In the genomic region with DNA sequence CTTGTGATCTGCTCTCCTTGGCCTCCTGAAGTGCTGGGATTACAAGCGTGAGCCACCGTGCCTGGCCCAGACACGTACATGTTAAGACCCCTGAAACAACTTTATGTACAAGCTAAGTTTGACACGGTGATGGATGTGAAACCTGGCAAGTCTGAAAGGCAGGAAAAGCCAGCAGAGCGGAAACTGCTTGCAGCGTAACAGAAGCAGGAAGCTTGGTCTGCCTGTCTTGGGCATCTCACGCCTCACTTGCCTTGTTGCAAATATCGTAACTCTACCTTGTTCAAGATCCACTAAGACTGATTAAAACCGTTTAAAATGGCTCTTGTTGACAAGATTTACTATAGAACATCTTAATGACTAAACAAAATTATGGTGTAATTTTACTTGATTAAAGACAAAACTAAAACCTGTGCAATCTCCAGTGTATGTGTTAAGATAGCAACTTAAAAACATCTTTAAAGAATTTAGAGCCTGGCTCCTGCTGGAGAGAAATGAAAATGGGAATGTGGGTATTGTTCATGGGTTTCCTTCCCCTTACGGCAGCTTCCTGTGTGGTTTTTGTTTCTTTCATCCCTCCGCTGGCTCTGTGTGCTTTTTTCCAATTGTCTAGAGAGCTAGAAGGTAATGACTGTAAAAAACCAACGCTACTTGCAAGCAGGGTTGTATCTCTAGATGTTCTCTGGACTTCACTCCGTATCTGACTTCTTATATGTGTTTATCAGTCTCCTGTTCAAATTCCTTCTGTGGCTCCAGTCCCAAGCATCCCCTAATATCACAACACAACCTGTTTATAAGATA, we compare ENCODE assay signal across 1 cellular context.
TF ChIP-seq lines count a peak whose summit lies in the region.

No MANE protein-coding gene starts in this region.

TF ChIP-seq in H1, 55 proteins besides CTCF, POLR2A, EP300 and RAD21:
- TF ChIP-seq, protein P1, sequence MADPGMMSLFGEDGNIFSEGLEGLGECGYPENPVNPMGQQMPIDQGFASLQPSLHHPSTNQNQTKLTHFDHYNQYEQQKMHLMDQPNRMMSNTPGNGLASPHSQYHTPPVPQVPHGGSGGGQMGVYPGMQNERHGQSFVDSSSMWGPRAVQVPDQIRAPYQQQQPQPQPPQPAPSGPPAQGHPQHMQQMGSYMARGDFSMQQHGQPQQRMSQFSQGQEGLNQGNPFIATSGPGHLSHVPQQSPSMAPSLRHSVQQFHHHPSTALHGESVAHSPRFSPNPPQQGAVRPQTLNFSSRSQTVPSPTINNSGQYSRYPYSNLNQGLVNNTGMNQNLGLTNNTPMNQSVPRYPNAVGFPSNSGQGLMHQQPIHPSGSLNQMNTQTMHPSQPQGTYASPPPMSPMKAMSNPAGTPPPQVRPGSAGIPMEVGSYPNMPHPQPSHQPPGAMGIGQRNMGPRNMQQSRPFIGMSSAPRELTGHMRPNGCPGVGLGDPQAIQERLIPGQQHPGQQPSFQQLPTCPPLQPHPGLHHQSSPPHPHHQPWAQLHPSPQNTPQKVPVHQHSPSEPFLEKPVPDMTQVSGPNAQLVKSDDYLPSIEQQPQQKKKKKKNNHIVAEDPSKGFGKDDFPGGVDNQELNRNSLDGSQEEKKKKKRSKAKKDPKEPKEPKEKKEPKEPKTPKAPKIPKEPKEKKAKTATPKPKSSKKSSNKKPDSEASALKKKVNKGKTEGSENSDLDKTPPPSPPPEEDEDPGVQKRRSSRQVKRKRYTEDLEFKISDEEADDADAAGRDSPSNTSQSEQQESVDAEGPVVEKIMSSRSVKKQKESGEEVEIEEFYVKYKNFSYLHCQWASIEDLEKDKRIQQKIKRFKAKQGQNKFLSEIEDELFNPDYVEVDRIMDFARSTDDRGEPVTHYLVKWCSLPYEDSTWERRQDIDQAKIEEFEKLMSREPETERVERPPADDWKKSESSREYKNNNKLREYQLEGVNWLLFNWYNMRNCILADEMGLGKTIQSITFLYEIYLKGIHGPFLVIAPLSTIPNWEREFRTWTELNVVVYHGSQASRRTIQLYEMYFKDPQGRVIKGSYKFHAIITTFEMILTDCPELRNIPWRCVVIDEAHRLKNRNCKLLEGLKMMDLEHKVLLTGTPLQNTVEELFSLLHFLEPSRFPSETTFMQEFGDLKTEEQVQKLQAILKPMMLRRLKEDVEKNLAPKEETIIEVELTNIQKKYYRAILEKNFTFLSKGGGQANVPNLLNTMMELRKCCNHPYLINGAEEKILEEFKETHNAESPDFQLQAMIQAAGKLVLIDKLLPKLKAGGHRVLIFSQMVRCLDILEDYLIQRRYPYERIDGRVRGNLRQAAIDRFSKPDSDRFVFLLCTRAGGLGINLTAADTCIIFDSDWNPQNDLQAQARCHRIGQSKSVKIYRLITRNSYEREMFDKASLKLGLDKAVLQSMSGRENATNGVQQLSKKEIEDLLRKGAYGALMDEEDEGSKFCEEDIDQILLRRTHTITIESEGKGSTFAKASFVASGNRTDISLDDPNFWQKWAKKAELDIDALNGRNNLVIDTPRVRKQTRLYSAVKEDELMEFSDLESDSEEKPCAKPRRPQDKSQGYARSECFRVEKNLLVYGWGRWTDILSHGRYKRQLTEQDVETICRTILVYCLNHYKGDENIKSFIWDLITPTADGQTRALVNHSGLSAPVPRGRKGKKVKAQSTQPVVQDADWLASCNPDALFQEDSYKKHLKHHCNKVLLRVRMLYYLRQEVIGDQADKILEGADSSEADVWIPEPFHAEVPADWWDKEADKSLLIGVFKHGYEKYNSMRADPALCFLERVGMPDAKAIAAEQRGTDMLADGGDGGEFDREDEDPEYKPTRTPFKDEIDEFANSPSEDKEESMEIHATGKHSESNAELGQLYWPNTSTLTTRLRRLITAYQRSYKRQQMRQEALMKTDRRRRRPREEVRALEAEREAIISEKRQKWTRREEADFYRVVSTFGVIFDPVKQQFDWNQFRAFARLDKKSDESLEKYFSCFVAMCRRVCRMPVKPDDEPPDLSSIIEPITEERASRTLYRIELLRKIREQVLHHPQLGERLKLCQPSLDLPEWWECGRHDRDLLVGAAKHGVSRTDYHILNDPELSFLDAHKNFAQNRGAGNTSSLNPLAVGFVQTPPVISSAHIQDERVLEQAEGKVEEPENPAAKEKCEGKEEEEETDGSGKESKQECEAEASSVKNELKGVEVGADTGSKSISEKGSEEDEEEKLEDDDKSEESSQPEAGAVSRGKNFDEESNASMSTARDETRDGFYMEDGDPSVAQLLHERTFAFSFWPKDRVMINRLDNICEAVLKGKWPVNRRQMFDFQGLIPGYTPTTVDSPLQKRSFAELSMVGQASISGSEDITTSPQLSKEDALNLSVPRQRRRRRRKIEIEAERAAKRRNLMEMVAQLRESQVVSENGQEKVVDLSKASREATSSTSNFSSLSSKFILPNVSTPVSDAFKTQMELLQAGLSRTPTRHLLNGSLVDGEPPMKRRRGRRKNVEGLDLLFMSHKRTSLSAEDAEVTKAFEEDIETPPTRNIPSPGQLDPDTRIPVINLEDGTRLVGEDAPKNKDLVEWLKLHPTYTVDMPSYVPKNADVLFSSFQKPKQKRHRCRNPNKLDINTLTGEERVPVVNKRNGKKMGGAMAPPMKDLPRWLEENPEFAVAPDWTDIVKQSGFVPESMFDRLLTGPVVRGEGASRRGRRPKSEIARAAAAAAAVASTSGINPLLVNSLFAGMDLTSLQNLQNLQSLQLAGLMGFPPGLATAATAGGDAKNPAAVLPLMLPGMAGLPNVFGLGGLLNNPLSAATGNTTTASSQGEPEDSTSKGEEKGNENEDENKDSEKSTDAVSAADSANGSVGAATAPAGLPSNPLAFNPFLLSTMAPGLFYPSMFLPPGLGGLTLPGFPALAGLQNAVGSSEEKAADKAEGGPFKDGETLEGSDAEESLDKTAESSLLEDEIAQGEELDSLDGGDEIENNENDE (IDR thresholded peaks at IDR 0.05; ENCODE audit: insufficient replicate concordance, low read length): no peak
- TF ChIP-seq FOSL1 (IDR thresholded peaks at IDR 0.05; ENCODE audit: insufficient read depth, low read depth, low read length): no peak
- no peak for TF ChIP-seq KDM1A (IDR thresholded peaks at IDR 0.05; ENCODE audit: borderline replicate concordance, low read length)
- no peak for TF ChIP-seq SP1 (IDR thresholded peaks at IDR 0.05; ENCODE audit: low read depth, low read length)
- TF ChIP-seq MAFK (IDR thresholded peaks at IDR 0.05; ENCODE audit: low read depth, low read length): no peak
- TF ChIP-seq JUND (IDR thresholded peaks at IDR 0.05; ENCODE audit: low read length): no peak
- TF ChIP-seq SIRT6 (IDR thresholded peaks at IDR 0.05; ENCODE audit: low read length): no peak
- TF ChIP-seq CHD1 (IDR thresholded peaks at IDR 0.05; ENCODE audit: low read depth, low read length): no peak
- TF ChIP-seq MAX (IDR thresholded peaks at IDR 0.05): no peak
- TF ChIP-seq RNF2 (IDR thresholded peaks at IDR 0.05; ENCODE audit: borderline replicate concordance, low read depth, low read length, missing control alignments, poor library complexity, severe bottlenecking): no peak
- TF ChIP-seq NRF1 (IDR thresholded peaks at IDR 0.05; ENCODE audit: low read depth, low read length): no peak
- no peak for TF ChIP-seq HDAC2 (IDR thresholded peaks at IDR 0.05; ENCODE audit: borderline replicate concordance in 1 of 2, low read depth in 2 of 2, low read length in 2 of 2)
- TF ChIP-seq, protein P2, sequence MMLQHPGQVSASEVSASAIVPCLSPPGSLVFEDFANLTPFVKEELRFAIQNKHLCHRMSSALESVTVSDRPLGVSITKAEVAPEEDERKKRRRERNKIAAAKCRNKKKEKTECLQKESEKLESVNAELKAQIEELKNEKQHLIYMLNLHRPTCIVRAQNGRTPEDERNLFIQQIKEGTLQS (IDR thresholded peaks at IDR 0.05; ENCODE audit: insufficient read depth, low read depth, low read length): no peak
- TF ChIP-seq NANOG (IDR thresholded peaks at IDR 0.05; ENCODE audit: insufficient read depth, low read depth, low read length, poor library complexity, severe bottlenecking): no peak
- TF ChIP-seq RBBP5 (IDR thresholded peaks at IDR 0.05; ENCODE audit: borderline replicate concordance, low read depth, low read length): no peak
